Comparison of ENCODE assay signal across 1 cellular context in the genomic region with DNA sequence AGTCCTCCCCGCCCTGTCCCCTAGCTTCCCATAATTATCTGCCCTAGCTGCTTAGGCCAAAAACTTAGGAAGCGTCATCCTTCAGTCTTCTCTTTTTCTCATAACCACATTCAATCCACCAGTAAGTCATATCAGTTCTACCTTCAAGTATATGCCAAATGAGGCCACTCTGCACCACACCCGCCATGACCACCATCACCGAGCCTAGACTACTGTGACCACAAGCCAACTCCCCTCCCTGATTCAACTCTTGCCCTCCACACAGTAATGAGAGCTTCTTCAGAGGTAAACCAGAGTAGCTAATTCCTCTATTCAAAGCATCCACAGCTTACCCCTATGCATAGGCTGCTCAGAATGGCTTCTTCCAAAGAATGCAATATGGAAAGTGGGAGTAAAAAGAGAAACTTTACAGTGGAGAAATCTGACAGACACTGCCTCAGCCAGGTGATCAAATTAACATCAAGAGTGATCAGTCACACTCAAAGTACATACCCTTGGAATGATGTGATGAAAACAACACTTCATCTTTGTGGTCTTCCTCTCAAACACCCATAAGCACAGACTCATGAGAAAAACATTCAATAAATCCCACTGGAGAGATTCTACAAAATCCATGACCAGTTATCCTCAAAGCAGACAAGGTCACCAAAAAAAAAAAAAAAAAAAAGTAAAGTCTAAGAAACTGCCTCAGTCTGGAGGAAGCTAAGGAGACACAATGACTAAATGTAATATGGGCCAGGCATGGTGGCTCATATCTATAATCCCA.
TF ChIP-seq lines count a peak whose summit lies in the region.

No MANE protein-coding gene starts in this region.

TF ChIP-seq in IMR-90, 13 proteins besides CTCF, POLR2A, EP300 and RAD21 (continued from another document):
- TF ChIP-seq, protein P1, sequence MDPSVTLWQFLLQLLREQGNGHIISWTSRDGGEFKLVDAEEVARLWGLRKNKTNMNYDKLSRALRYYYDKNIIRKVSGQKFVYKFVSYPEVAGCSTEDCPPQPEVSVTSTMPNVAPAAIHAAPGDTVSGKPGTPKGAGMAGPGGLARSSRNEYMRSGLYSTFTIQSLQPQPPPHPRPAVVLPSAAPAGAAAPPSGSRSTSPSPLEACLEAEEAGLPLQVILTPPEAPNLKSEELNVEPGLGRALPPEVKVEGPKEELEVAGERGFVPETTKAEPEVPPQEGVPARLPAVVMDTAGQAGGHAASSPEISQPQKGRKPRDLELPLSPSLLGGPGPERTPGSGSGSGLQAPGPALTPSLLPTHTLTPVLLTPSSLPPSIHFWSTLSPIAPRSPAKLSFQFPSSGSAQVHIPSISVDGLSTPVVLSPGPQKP (IDR thresholded peaks at IDR 0.05; ENCODE audit: borderline replicate concordance, low read depth, low read length), result no peak
- no peak for TF ChIP-seq FOS (IDR thresholded peaks at IDR 0.05; ENCODE audit: low read depth, low read length)
- TF ChIP-seq SMC3 (IDR thresholded peaks at IDR 0.05; ENCODE audit: low read depth, low read length), result no peak
- TF ChIP-seq, protein P2, sequence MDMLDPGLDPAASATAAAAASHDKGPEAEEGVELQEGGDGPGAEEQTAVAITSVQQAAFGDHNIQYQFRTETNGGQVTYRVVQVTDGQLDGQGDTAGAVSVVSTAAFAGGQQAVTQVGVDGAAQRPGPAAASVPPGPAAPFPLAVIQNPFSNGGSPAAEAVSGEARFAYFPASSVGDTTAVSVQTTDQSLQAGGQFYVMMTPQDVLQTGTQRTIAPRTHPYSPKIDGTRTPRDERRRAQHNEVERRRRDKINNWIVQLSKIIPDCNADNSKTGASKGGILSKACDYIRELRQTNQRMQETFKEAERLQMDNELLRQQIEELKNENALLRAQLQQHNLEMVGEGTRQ (IDR thresholded peaks at IDR 0.05; ENCODE audit: low read depth, low read length), result no peak
- TF ChIP-seq NFE2L2 (IDR thresholded peaks at IDR 0.05; ENCODE audit: low read depth, low read length), result no peak
- no peak for TF ChIP-seq CEBPB (IDR thresholded peaks at IDR 0.05; ENCODE audit: low read depth, low read length)
- TF ChIP-seq CHD1 (IDR thresholded peaks at IDR 0.05; ENCODE audit: low read depth, low read length), result no peak
